In genomic region chr10:116743266-116744064, GRCh38 we compare ENCODE assay signal across 8 cellular contexts. TPM values are rescaled to one million over a fixed set of nuclear protein-coding genes. Genes with fewer than 3 reads are reported as not detected.
DNase-seq lines count a peak whose midpoint lies in the region; ATAC-seq and TF ChIP-seq lines count a peak whose summit lies in the region.

No MANE protein-coding gene starts in this region.

- no peaks in the 10 kb centered on the region for H4K20me1 ChIP-seq in OCI-LY1 (ENCODE audit: insufficient read depth, low read length)

- H3K9ac ChIP-seq in OCI-LY1 (ENCODE audit: low read length): no peak overlapping the region

- no peak for TF ChIP-seq EP300 in ovary (IDR thresholded peaks at IDR 0.05)

- no peak overlapping the region for H3K4me3 ChIP-seq in OCI-LY1 (ENCODE audit: low read depth, low read length, poor library complexity, severe bottlenecking)
- peak overlapping the region; percentile 97 for H3K4me3 ChIP-seq in epithelial cell of proximal tubule (ENCODE audit: low read depth, low read length)
- H3K4me3 ChIP-seq in ovary: peak overlapping the region; percentile 92

- peak overlapping the region; percentile 50; the same call in 1 of the 2 replicates for H3K4me2 ChIP-seq in OCI-LY1 (ENCODE audit: low read length)

- ATAC-seq in activated CD4-positive, CD25-positive, alpha-beta regulatory T cell treated with anti-CD3 and anti-CD28 coated beads, Interleukin-2, amount 50 U/mL, for 24 hours: no peak

- H3K9me2 ChIP-seq in OCI-LY1 (ENCODE audit: low read depth, low read length): no peaks in the 10 kb centered on the region

- H3K27me3 ChIP-seq in OCI-LY1 (ENCODE audit: insufficient read depth, low read length) (no peaks in the 10 kb centered on the region), ovary (no peaks in the 10 kb centered on the region)

- H3F3A ChIP-seq in OCI-LY1 (ENCODE audit: insufficient read depth, low read length): no peaks in the 10 kb centered on the region

- TF ChIP-seq CTCF in C4-2B (conservative IDR thresholded peaks at IDR 0.05) (no peak), OCI-LY1 (IDR thresholded peaks at IDR 0.05; ENCODE audit: low read length) (no peak), epithelial cell of proximal tubule (conservative IDR thresholded peaks at IDR 0.05; ENCODE audit: low read depth, low read length) (no peak), ovary (IDR thresholded peaks at IDR 0.05) (no peak)

- no peak overlapping the region for H2AFZ ChIP-seq in OCI-LY1 (ENCODE audit: low read length)

- TF ChIP-seq POLR2A in ovary (IDR thresholded peaks at IDR 0.05): no peak

- no peaks in the 10 kb centered on the region for H3K36me3 ChIP-seq in OCI-LY1 (ENCODE audit: insufficient read depth, low read length)
- no peaks in the 10 kb centered on the region for H3K36me3 ChIP-seq in ovary

- DNase-seq in epithelial cell of proximal tubule (ENCODE audit: low read depth) (no peak), ovary (no peak), inferior parietal cortex (ENCODE audit: extremely low spot score) (no peak), foreskin melanocyte (no peak), cerebellum (ENCODE audit: low spot score) (no peak)

- H3K4me1 ChIP-seq in OCI-LY1 (ENCODE audit: insufficient read depth, low read length, severe bottlenecking) (no peaks in the 10 kb centered on the region), ovary (ENCODE audit: insufficient read depth) (peaks cover 8% of the 10 kb centered on the region)

- WGBS in ovary, 3 donors: 45 to 56% (median 50%) methylated on average over 23 to 24 of the region's 24 CpGs

- no peaks in the 10 kb centered on the region for H3K9me3 ChIP-seq in OCI-LY1 (ENCODE audit: low read length)
- H3K9me3 ChIP-seq in ovary: no peaks in the 10 kb centered on the region

- intact Hi-C loops in ovary (cut with DNase I): loop anchor here (1.0 to 10.0 kb wide), 3 partner anchors 45 to 59 kb away; no protein-coding TSS in a partner anchor

- peak overlapping the region; percentile 69 for H3K27ac ChIP-seq in C4-2B
- no peak overlapping the region for H3K27ac ChIP-seq in OCI-LY1 (ENCODE audit: low read depth, low read length, poor library complexity, severe bottlenecking)
- no peak overlapping the region for H3K27ac ChIP-seq in ovary

- H3K79me2 ChIP-seq in OCI-LY1 (ENCODE audit: insufficient read depth, low read length): no peaks in the 10 kb centered on the region

RNA-seq across cellular contexts. Expression of gene HSPA12A, which starts 1.1 kb away (rescaled TPM):
- 8.9 and 13.0 TPM in 2 replicates for total RNA-seq in epithelial cell of proximal tubule
- 10 to 100 TPM; 27.7 to 47.5 (median 40.5) TPM for total RNA-seq in ovary
- 10 to 100 TPM; 16.0 to 34.3 TPM for polyA plus RNA-seq in ovary
- total RNA-seq in cerebellum: 63.1 TPM
